ENCODE assay signal across 12 cellular contexts in the genomic region with DNA sequence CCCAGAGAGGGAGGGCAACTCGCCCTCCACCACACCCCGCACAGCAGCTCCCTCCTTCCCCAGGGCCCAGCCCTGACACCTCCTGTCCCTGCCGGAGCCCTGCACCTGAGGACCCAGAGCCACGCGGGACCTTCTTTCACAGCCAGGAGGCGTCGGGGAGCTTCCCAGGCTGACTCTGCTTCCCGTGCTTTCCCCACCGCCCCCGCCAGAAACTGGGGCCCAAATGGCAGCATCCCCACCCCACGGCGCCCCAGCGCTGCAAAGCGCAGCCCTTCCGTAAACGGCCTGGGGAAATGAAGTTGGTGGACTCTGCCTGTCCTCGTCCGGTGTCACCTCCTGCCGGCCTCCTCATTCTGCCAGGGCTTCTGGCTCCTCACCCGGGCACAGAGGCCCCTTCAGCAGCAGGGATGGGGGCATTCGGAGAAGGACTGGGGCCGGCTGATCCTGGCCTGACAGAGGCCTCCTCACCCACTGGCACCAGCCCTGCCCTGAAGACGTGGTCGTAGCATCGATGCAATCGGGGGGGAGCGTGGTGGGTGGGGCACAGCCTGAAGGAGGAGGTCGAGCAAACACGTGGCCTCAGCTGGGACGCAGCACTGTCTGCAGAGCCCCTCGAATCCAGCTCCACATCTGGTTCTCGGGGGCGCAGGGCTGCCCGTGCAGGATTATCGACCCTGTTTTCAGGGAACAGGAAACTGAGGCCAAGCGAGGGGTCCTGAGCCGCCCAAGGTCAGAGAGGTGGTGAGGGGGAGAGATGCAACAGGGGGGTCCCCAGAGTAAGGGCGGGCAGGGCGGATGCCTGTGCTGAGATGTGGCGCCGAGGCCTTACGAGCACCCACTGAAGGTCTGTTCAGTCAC.
DNase-seq lines count a peak whose midpoint lies in the region; ATAC-seq, FAIRE-seq and TF ChIP-seq lines count a peak whose summit lies in the region.
"Had no signal": no experiment of that assay in that cellular context is flagged by ENCODE, and none has a peak within 500 bp of the region (broad histone marks: within the 10 kb centered on the region; RNA-seq: fewer than 3 reads in every experiment).

No MANE protein-coding gene starts in this region.

- H3K36me3 ChIP-seq in DND-41 (ENCODE audit: insufficient read depth, low read length) (no peaks in the 10 kb centered on the region), brain microvascular endothelial cell (replicated peaks) (no peaks in the 10 kb centered on the region), mesendoderm (ENCODE audit: control insufficient read depth, insufficient read depth, low read length) (no peaks in the 10 kb centered on the region)

- H3K4ac ChIP-seq in mesendoderm (ENCODE audit: low read depth, low read length), result no peak overlapping the region

- H3K79me1 ChIP-seq in mesendoderm (ENCODE audit: low read length), result no peaks in the 10 kb centered on the region

- no peaks in the 10 kb centered on the region; the same call in 1 of the 2 replicates for H3K4me1 ChIP-seq in DND-41 (ENCODE audit: insufficient read depth, low read length)
- peaks cover 18% of the 10 kb centered on the region for H3K4me1 ChIP-seq in mesendoderm (ENCODE audit: control insufficient read depth, low read depth, low read length)

- ATAC-seq in DND-41 (ENCODE audit: insufficient read depth, low read depth) (peak; percentile 50), GM21423 (IDR thresholded peaks at IDR 0.05; ENCODE audit: unreplicated experiment) (no peak)

- H2BK5ac ChIP-seq in mesendoderm (ENCODE audit: low read length), result no peak overlapping the region

- peak overlapping the region; percentile 18 for H3K56ac ChIP-seq in mesendoderm (ENCODE audit: low read length)

- H3K18ac ChIP-seq in mesendoderm (ENCODE audit: low read length), result no peak overlapping the region

- TF ChIP-seq CTCF in DND-41 (IDR thresholded peaks at IDR 0.05; ENCODE audit: borderline replicate concordance, extremely low read depth, low read length, poor library complexity, severe bottlenecking) (peak; percentile 42), HFF-Myc (IDR thresholded peaks at IDR 0.05; ENCODE audit: low read depth, low read length, missing control alignments) (peak; percentile 35), brain microvascular endothelial cell (IDR thresholded peaks at IDR 0.05; ENCODE audit: low read depth, low read length, missing control alignments) (peak; percentile 56)

- peaks cover 7% of the 10 kb centered on the region for H3K27me3 ChIP-seq in DND-41 (ENCODE audit: insufficient read depth, low read length, poor library complexity)
- H3K27me3 ChIP-seq in brain microvascular endothelial cell (replicated peaks), result no peaks in the 10 kb centered on the region
- no peaks in the 10 kb centered on the region for H3K27me3 ChIP-seq in mesendoderm (ENCODE audit: insufficient read depth, low read length, poor library complexity)

- H2BK120ac ChIP-seq in mesendoderm (ENCODE audit: low read depth, low read length), result no peak overlapping the region

- no peak overlapping the region for H2BK15ac ChIP-seq in mesendoderm (replicated peaks; ENCODE audit: low read depth)

- H3K4me2 ChIP-seq in DND-41 (ENCODE audit: insufficient read depth, low read length) (no peak overlapping the region), mesendoderm (ENCODE audit: low read length) (no peak overlapping the region)

- in situ Hi-C loops in brain microvascular endothelial cell (cut with HindIII; ENCODE audit: low pct_ligation_motif_present, low sequenced_read_pairs), result no loop called here

- no peak overlapping the region for H2AK5ac ChIP-seq in mesendoderm (ENCODE audit: low read length)

- WGBS in mesendoderm (ENCODE audit: extremely low coverage, insufficient coverage, low lambda C conversion rate), result no CpG with 5 or more reads among the region's 42 CpGs

- no peak overlapping the region for H3K23ac ChIP-seq in mesendoderm (ENCODE audit: low read length)

- no peak overlapping the region for H3K9ac ChIP-seq in DND-41 (ENCODE audit: low read depth, low read length)
- H3K9ac ChIP-seq in mesendoderm (ENCODE audit: low read length), result no peak overlapping the region

- DNase-seq in DND-41, result peak; percentile 11
- DNase-seq in HFF-Myc (ENCODE audit: extremely low read depth, low read depth), result no peak
- DNase-seq in brain microvascular endothelial cell, result no peak
- peak; percentile 66 for DNase-seq in mesendoderm
- no peak for DNase-seq in activated CD8-positive, alpha-beta memory T cell treated with anti-CD3 and anti-CD28 coated beads, Interleukin-2, amount 50 U/mL, for 4 hours
- DNase-seq in GM19239 (ENCODE audit: insufficient read length, low spot score), result no peak
- DNase-seq: activated T-cell treated with anti-CD3 and anti-CD28 coated beads, Interleukin-2, amount 50 U/mL, for 1 hour; anterior cingulate cortex; GOT3; NCI-H2081 treated with DMSO at 0.1 percent for 48 hours; stimulated activated CD4-positive, alpha-beta T cell treated with anti-CD3 and anti-CD28 coated beads, Interleukin-12 subunit alpha, Interleukin-12 subunit beta, amount 100 ng/mL, for 4 hours had no signal

- no peaks in the 10 kb centered on the region for H3K79me2 ChIP-seq in DND-41 (ENCODE audit: insufficient read depth, low read length)
- H3K79me2 ChIP-seq in mesendoderm (ENCODE audit: control insufficient read depth, insufficient read depth, low read length), result no peaks in the 10 kb centered on the region

- H4K20me1 ChIP-seq in DND-41 (ENCODE audit: insufficient read depth, low read length), result no peaks in the 10 kb centered on the region; the same call in 1 of the 2 replicates

- no peak overlapping the region for H4K5ac ChIP-seq in mesendoderm (ENCODE audit: low read length)

- no peak overlapping the region for H4K8ac ChIP-seq in mesendoderm (ENCODE audit: low read depth, low read length)

- FAIRE-seq in GM19239 (lab: Jason Lieb, UNC), result no peak

- no peaks in the 10 kb centered on the region for H3K9me3 ChIP-seq in DND-41 (ENCODE audit: insufficient read depth, low read length, severe bottlenecking)

- H3K27ac ChIP-seq in DND-41 (ENCODE audit: low read length), result no peak overlapping the region
- H3K27ac ChIP-seq in brain microvascular endothelial cell, result no peak overlapping the region
- H3K27ac ChIP-seq in mesendoderm (ENCODE audit: low read depth, low read length), result no peak overlapping the region

- H2AFZ ChIP-seq in DND-41 (ENCODE audit: low read depth, low read length), result no peak overlapping the region

- H3K4me3 ChIP-seq in DND-41 (ENCODE audit: low read depth in 1 of 2, low read length in 2 of 2) (no peak overlapping the region), HFF-Myc (replicated peaks; ENCODE audit: low read depth, low read length) (no peak overlapping the region), brain microvascular endothelial cell (ENCODE audit: low read depth, low read length) (no peak overlapping the region), mesendoderm (ENCODE audit: low read length) (no peak overlapping the region)

Comparison
In these comparisons a context has a peak if more than half of its experiments do, and no peak if none do; other contexts are left out.
1. DNase-seq: peak in DND-41 (single experiment) and mesendoderm (single experiment); none in HFF-Myc (single experiment), brain microvascular endothelial cell (single experiment), activated CD8-positive, alpha-beta memory T cell treated with anti-CD3 and anti-CD28 coated beads, Interleukin-2, amount 50 U/mL, for 4 hours (single experiment) and GM19239 (single experiment).
2. Peak in every context shown above with its lines, with median percentiles within 50 percentile points of each other: CTCF ChIP-seq.